In the genomic region with DNA sequence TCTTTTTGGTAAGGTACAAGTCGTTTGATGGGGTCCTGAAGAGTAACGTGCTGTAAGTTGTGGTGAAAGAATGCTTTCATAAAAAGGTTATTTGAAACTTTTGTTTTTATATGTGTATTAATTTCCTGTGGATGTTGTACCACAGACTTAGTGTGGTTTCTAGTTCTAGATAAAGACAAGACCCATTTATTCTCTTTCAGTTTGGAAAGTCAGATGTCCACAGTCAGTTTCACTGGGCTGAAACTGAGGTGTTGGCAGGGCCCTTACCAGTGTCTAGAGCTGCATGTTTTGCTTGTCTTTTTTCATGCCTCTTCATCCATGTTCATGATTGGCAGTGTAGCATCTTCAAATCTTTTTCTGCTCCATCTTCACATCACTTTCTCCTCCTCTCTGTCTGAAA, we compare ENCODE assay signal across 22 cellular contexts. TPM values are rescaled to one million over a fixed set of nuclear protein-coding genes. Genes with fewer than 3 reads are reported as not detected.
DNase-seq lines count a peak whose midpoint lies in the region; ATAC-seq, FAIRE-seq and TF ChIP-seq lines count a peak whose summit lies in the region.
"Had no signal": no experiment of that assay in that cellular context is flagged by ENCODE, and none has a peak within 500 bp of the region (broad histone marks: within the 10 kb centered on the region; RNA-seq: fewer than 3 reads in every experiment).

No MANE protein-coding gene starts in this region.

- peak; percentile 35 for FAIRE-seq in GM12891 (lab: Jason Lieb, UNC)
- FAIRE-seq: G401.6 had no signal

- H2AFZ ChIP-seq in SK-N-SH (ENCODE audit: low read depth), result 0 out of 2 replicates have a peak overlapping the region, but pooled peaks have one; percentile 40

- no peaks in the 10 kb centered on the region for H3F3A ChIP-seq in SK-N-SH (replicated peaks; ENCODE audit: insufficient read depth)

- H4K20me1 ChIP-seq in SK-N-SH (ENCODE audit: insufficient read depth), result no peaks in the 10 kb centered on the region

- TF ChIP-seq POLR2A in GM12891 (IDR thresholded peaks at IDR 0.05; ENCODE audit: low read depth, low read length), result no peak

- H3K4me3 ChIP-seq in SK-N-SH (ENCODE audit: low read depth in 2 of 2, low read length in 1 of 2), result no peak overlapping the region
- H3K4me3 ChIP-seq in mucosa of descending colon, result no peak overlapping the region
- H3K4me3 ChIP-seq in MG63, result no peak overlapping the region
- H3K4me3 ChIP-seq: gastroesophageal sphincter, stomach had no signal

- peaks cover 13% of the 10 kb centered on the region for H3K4me1 Mint-ChIP-seq in T-helper 17 cell
- H3K4me1 Mint-ChIP-seq: B cell, nephron progenitor cell had no signal

- H3K9ac ChIP-seq in SK-N-SH, result no peak overlapping the region

- H3K4me2 ChIP-seq in SK-N-SH, result no peak overlapping the region

- H3K9me2 ChIP-seq in SK-N-SH, result 0 out of 2 replicates have a peak, but pooled peaks cover 5% of the 10 kb centered on the region

- H3K27ac Mint-ChIP-seq in T-helper 17 cell, result peak overlapping the region; percentile 68
- H3K27ac Mint-ChIP-seq: B cell, nephron progenitor cell, type B pancreatic cell had no signal

- no peaks in the 10 kb centered on the region for H3K27me3 Mint-ChIP-seq in T-helper 17 cell
- H3K27me3 Mint-ChIP-seq: type B pancreatic cell had no signal

- DNase-seq in SK-N-SH (no peak), GM12891 (ENCODE audit: insufficient read length, low spot score) (no peak), T-helper 17 cell (no peak), mucosa of descending colon (no peak), NCI-H1105 (lab: John Stamatoyannopoulos, UW) (no peak), MG63 (no peak)
- DNase-seq: activated CD4-positive, alpha-beta T cell treated with anti-CD3 and anti-CD28 coated beads, Interleukin-2, amount 50 U/mL, for 48 hours; activated effector memory CD4-positive, alpha-beta T cell treated with Interleukin-2 at 50 U/mL for 16 hours; anterior cingulate cortex; central memory CD4-positive, alpha-beta T cell; mesendoderm; NCI-H2029; nephron progenitor cell; stimulated activated CD4-positive, alpha-beta T cell treated with anti-CD3 and anti-CD28 coated beads, Interleukin-2, amount 100 ng/mL, for 24 hours; stomach had no signal

- no peak for TF ChIP-seq RAD21 in SK-N-SH (IDR thresholded peaks at IDR 0.05; ENCODE audit: low read length)

- no peak for TF ChIP-seq EP300 in SK-N-SH (IDR thresholded peaks at IDR 0.05; ENCODE audit: borderline replicate concordance in 1 of 2, low read depth in 1 of 2, low read length in 1 of 2)

- no peak overlapping the region for H3K27ac ChIP-seq in SK-N-SH (ENCODE audit: low read depth in 2 of 2, low read length in 1 of 2)
- H3K27ac ChIP-seq: 22Rv1, gastroesophageal sphincter, stomach had no signal

- H3K27me3 ChIP-seq in SK-N-SH (ENCODE audit: insufficient read depth), result no peaks in the 10 kb centered on the region
- no peaks in the 10 kb centered on the region for H3K27me3 ChIP-seq in MG63
- H3K27me3 ChIP-seq: gastroesophageal sphincter, stomach had no signal

- ATAC-seq in SK-N-SH treated with all-trans-retinoic acid at 6 μM for 48 hours (no peak), T-helper 17 cell (peak; percentile 50), mucosa of descending colon (peak; percentile 18), GM18519 (IDR thresholded peaks at IDR 0.05; ENCODE audit: low FRiP score, unreplicated experiment) (no peak)
- ATAC-seq: gastroesophageal sphincter had no signal

- 45% methylated on average over 2 of the region's 2 CpGs for WGBS in SK-N-SH (ENCODE audit: low lambda C conversion rate)

- no peaks in the 10 kb centered on the region for H3K79me2 ChIP-seq in SK-N-SH (ENCODE audit: insufficient read depth)

- H3K36me3 ChIP-seq in SK-N-SH (replicated peaks in 1 of 2; ENCODE audit: control insufficient read depth in 1 of 2, insufficient read depth in 2 of 2, low read length in 1 of 2), result no peaks in the 10 kb centered on the region
- no peaks in the 10 kb centered on the region for H3K36me3 ChIP-seq in mucosa of descending colon (ENCODE audit: low read depth)
- H3K36me3 ChIP-seq in MG63, result no peaks in the 10 kb centered on the region
- H3K36me3 ChIP-seq: gastroesophageal sphincter, stomach had no signal

- no peaks in the 10 kb centered on the region for H3K9me3 ChIP-seq in SK-N-SH
- no peaks in the 10 kb centered on the region for H3K9me3 ChIP-seq in T-helper 17 cell (ENCODE audit: control insufficient read depth, low read length, poor library complexity, severe bottlenecking)
- H3K9me3 ChIP-seq in mucosa of descending colon, result peaks cover 3% of the 10 kb centered on the region
- H3K9me3 ChIP-seq in MG63, result peaks cover 2% of the 10 kb centered on the region; the same call in 1 of the 2 replicates
- H3K9me3 ChIP-seq: gastroesophageal sphincter had no signal

- peak overlapping the region; percentile 4 for H3K4me3 Mint-ChIP-seq in T-helper 17 cell
- H3K4me3 Mint-ChIP-seq: B cell, nephron progenitor cell, type B pancreatic cell had no signal

- H3K4me1 ChIP-seq in SK-N-SH (ENCODE audit: control insufficient read depth in 1 of 2, insufficient read depth in 2 of 2, low read depth in 1 of 2, low read length in 1 of 2) (no peaks in the 10 kb centered on the region), mucosa of descending colon (ENCODE audit: low read depth) (no peaks in the 10 kb centered on the region)
- H3K4me1 ChIP-seq: gastroesophageal sphincter, stomach had no signal

- POLR2A ChIA-PET in SK-N-SH (lab: Yijun Ruan, JAX), result no interaction called here

- CTCF ChIA-PET in SK-N-SH (lab: Yijun Ruan, JAX), result no interaction called here

- TF ChIP-seq CTCF in SK-N-SH (IDR thresholded peaks at IDR 0.05) (no peak), mucosa of descending colon (IDR thresholded peaks at IDR 0.05) (no peak)

- intact Hi-C loops in mucosa of descending colon (cut with DNase I, micrococcal nuclease), result no loop called here

- H3K36me3 Mint-ChIP-seq in T-helper 17 cell (ENCODE audit: low read depth), result no peaks in the 10 kb centered on the region
- H3K36me3 Mint-ChIP-seq: type B pancreatic cell had no signal

TF ChIP-seq in SK-N-SH, 30 proteins besides CTCF, POLR2A, EP300 and RAD21:
- TF ChIP-seq POLR2AphosphoS5 (IDR thresholded peaks at IDR 0.05; ENCODE audit: low read depth, low read length), result no peak
- no peak for TF ChIP-seq CHD2 (IDR thresholded peaks at IDR 0.05; ENCODE audit: low read length, partially characterized antibody)

TF ChIP-seq in SK-N-SH treated with all-trans-retinoic acid at 6 μM for 48 hours, 23 proteins besides CTCF, POLR2A, EP300 and RAD21 (continues in another document):
- TF ChIP-seq BACH2 (CRISPR knock-in tag; IDR thresholded peaks at IDR 0.05; ENCODE audit: borderline replicate concordance) (no peak), ZC3H10 (CRISPR knock-in tag; IDR thresholded peaks at IDR 0.05) (no peak), TCF4 (CRISPR knock-in tag; IDR thresholded peaks at IDR 0.05; ENCODE audit: borderline replicate concordance) (no peak)

TF ChIP-seq in GM12891, 5 proteins besides CTCF, POLR2A, EP300 and RAD21:
- TF ChIP-seq POU2F2 (IDR thresholded peaks at IDR 0.05; ENCODE audit: low read depth, low read length) (no peak), SPI1 (IDR thresholded peaks at IDR 0.05; ENCODE audit: low read depth, low read length) (no peak), POLR2AphosphoS5 (IDR thresholded peaks at IDR 0.05; ENCODE audit: low read depth, low read length) (no peak), TAF1 (IDR thresholded peaks at IDR 0.05; ENCODE audit: low read depth, low read length) (no peak), PAX5 (IDR thresholded peaks at IDR 0.05; ENCODE audit: insufficient read depth, low read length, severe bottlenecking) (no peak)

RNA-seq across cellular contexts. Expression of gene DOCK10, which starts 22.1 kb away (rescaled TPM):
- 20.6 and 24.1 TPM in 2 replicates for polyA plus RNA-seq in SK-N-SH (2012; rRNA removed)
- polyA plus RNA-seq in SK-N-SH (2012; cell fraction: cytosol; rRNA removed), result 17.3 and 18.3 TPM in 2 replicates
- 39.5 and 50.7 TPM in 2 replicates for polyA plus RNA-seq in SK-N-SH (2012; cell fraction: nucleus; rRNA removed)
- 43.7 TPM for polyA plus RNA-seq in GM12891 (2012; ENCODE audit: low read depth, missing spikeins)
- total RNA-seq in T-helper 17 cell (100 to 1,000 TPM; 185 to 233 TPM), mucosa of descending colon (10 to 100 TPM; 13.3 to 20.6 (median 14.7) TPM)
- total RNA-seq in MG63 (2014; rRNA removed; shearing (Covaris generic); ENCODE audit: low replicate concordance), result 3.4 and 10.1 TPM in 2 replicates

Comparison
In these comparisons a context has a peak if more than half of its experiments do, and no peak if none do; other contexts are left out.
1. ATAC-seq: peak in T-helper 17 cell (single experiment) and mucosa of descending colon (single experiment); none in SK-N-SH treated with all-trans-retinoic acid at 6 μM for 48 hours (single experiment) and GM18519 (single experiment).
2. RNA of gene DOCK10, which starts 22.1 kb away (total RNA-seq): 185 to 233 TPM in T-helper 17 cell; 13.3 to 20.6 TPM in mucosa of descending colon and 3.4 to 10.1 TPM in MG63; every median in the first group is over 4 times any median in the second.